9 cellular contexts compared by ENCODE assay signal in genomic region chr6:52517502-52518278, GRCh38. TPM values are rescaled to one million over a fixed set of nuclear protein-coding genes. Genes with fewer than 3 reads are reported as not detected.
DNase-seq lines count a peak whose midpoint lies in the region; TF ChIP-seq lines count a peak whose summit lies in the region.
"Had no signal": no experiment of that assay in that cellular context is flagged by ENCODE, and none has a peak within 500 bp of the region (broad histone marks: within the 10 kb centered on the region; RNA-seq: fewer than 3 reads in every experiment).

No MANE protein-coding gene starts in this region.

- peak in 1 of 2 donors; percentile 32 for TF ChIP-seq POLR2A in sigmoid colon (IDR thresholded peaks at IDR 0.05)

- H3K27me3 ChIP-seq in sigmoid colon: no peaks in the 10 kb centered on the region

- TF ChIP-seq EP300 in sigmoid colon (IDR thresholded peaks at IDR 0.05): peak in 1 of 4 donors; percentile 65

- DNase-seq in NCI-H146 (lab: John Stamatoyannopoulos, UW) (peak; percentile 15), NCI-H146 treated with DMSO at 0.1 percent for 48 hours (lab: John Stamatoyannopoulos, UW; ENCODE audit: unreplicated experiment) (no peak), HEK293T (ENCODE audit: extremely low spot score) (peak; percentile 77), NCI-H1694 treated with DMSO at 0.1 percent for 48 hours (lab: John Stamatoyannopoulos, UW) (peak; percentile 60), amygdala (lab: John Stamatoyannopoulos, UW) (peak in 40 of 56 donors; percentile 11 to 85 (median 38)), hepatic stellate cell (ENCODE audit: low spot score) (peak; percentile 95), sigmoid colon (peak; percentile 96), NCI-H1092 (lab: John Stamatoyannopoulos, UW) (no peak)

- no peaks in the 10 kb centered on the region for H3K36me3 ChIP-seq in sigmoid colon

- WGBS in sigmoid colon, 2 donors: 75 to 79% methylated on average over 14 of the region's 14 CpGs

- CTCF ChIA-PET in HEK293T (lab: Yijun Ruan, JAX): no interaction called here

- H3K4me3 ChIP-seq in sigmoid colon: peak overlapping the region in 1 of 4 donors; percentile 15

- POLR2A ChIA-PET in HEK293T (lab: Yijun Ruan, JAX): interaction anchor here (1.5 kb wide), 1 partner anchor 97 kb away, joined by 4 read pairs; the partner anchor contains the start of gene EFHC1

- peak overlapping the region; percentile 85 to 93 (median 90) for H3K27ac ChIP-seq in sigmoid colon
- H3K27ac ChIP-seq: 22Rv1 had no signal

- peaks cover 0 to 81% (median 72%) of the 10 kb centered on the region in 4 donors for H3K4me1 ChIP-seq in sigmoid colon

- H3K9me3 ChIP-seq in sigmoid colon: no peaks in the 10 kb centered on the region

- peak in 1 of 4 experiments; percentile 9 for TF ChIP-seq CTCF in sigmoid colon (IDR thresholded peaks at IDR 0.05)

- intact Hi-C loops in sigmoid colon (cut with DNase I): loop anchor here (2.0 to 5.0 kb wide), 2 partner anchors 59 to 95 kb away; partner anchors contain the start of genes EFHC1 and TRAM2

TF ChIP-seq in HEK293T, 16 proteins besides CTCF, POLR2A, EP300 and RAD21:
- TF ChIP-seq ARNT (IDR thresholded peaks at IDR 0.05) (no peak), FOXK2 (IDR thresholded peaks at IDR 0.05) (no peak), NFRKB (IDR thresholded peaks at IDR 0.05) (no peak), SP1 (IDR thresholded peaks at IDR 0.05) (no peak), CTBP1 (IDR thresholded peaks at IDR 0.05; ENCODE audit: borderline replicate concordance) (no peak), LEF1 (IDR thresholded peaks at IDR 0.05; ENCODE audit: borderline replicate concordance) (no peak), HDGF (IDR thresholded peaks at IDR 0.05; ENCODE audit: borderline replicate concordance) (no peak), ZNF384 (IDR thresholded peaks at IDR 0.05) (no peak), L3MBTL2 (conservative IDR thresholded peaks at IDR 0.05) (no peak), FOXM1 (IDR thresholded peaks at IDR 0.05; ENCODE audit: borderline replicate concordance) (no peak), FOXA1 (IDR thresholded peaks at IDR 0.05) (no peak), PKNOX1 (IDR thresholded peaks at IDR 0.05) (no peak), TARDBP (IDR thresholded peaks at IDR 0.05) (no peak), SUZ12 (IDR thresholded peaks at IDR 0.05) (no peak), BHLHE40 (IDR thresholded peaks at IDR 0.05; ENCODE audit: borderline replicate concordance) (no peak), ELF4 (IDR thresholded peaks at IDR 0.05) (no peak)

RNA-seq across cellular contexts. Expression of gene TRAM2, which starts 59.2 kb away (rescaled TPM):
- 10 to 100 TPM in 3 of 4 donors, 1 to 10 TPM in 1; 9.6 to 15.0 (median 12.4) TPM for total RNA-seq in sigmoid colon
- 10 to 100 TPM in 1 of 3 donors, 1 to 10 TPM in 2; 1.8 to 13.3 (median 3.6) TPM for polyA plus RNA-seq in sigmoid colon

Comparison
In these comparisons a context has a peak if more than half of its experiments do, and no peak if none do; other contexts are left out.
1. DNase-seq: peak in NCI-H146 (single experiment), HEK293T (single experiment), NCI-H1694 treated with DMSO at 0.1 percent for 48 hours (single experiment), amygdala (40 of 56), hepatic stellate cell (single experiment) and sigmoid colon (single experiment); none in NCI-H146 treated with DMSO at 0.1 percent for 48 hours (single experiment) and NCI-H1092 (single experiment).